Comparison of ENCODE assay signal across 2 cellular contexts in the genomic region with DNA sequence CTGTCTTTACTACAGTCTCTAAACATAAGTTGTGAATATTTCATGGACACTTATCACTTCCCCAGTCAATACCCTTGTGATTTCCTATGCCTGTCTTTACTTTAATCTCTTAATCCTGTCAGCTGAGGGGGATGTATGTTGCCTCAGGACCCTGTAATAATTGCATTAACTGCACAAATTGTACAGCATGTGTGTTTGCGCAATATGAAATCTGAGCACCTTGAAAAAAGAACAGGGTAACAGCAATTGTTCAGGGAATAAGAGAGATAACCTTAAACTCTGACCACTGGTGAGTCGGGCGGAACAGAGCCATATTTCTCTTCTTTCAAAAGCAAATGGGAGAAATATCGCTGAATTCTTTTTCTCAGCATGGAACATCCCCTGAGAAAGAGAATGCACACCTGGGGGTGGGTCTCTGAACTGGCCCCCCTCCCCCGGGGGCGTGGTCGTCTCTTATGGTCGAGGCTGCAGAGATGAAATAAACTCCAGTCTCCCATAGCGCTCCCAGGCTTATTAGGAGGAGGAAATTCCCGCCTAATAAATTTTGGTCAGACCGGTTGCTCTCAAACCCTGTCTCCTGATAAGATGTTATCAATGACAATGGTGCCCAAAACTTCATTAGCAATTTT. TPM values are rescaled to one million over a fixed set of nuclear protein-coding genes. Genes with fewer than 3 reads are reported as not detected.
"Had no signal": no experiment of that assay in that cellular context is flagged by ENCODE, and none has a peak within 500 bp of the region (broad histone marks: within the 10 kb centered on the region; RNA-seq: fewer than 3 reads in every experiment).

No MANE protein-coding gene starts in this region.

RNA-seq across cellular contexts. Expression of a gene that starts 19.4 kb away (rescaled TPM):
- total RNA-seq: SJSA1; T-helper 1 cell treated with Interleukin-12 subunit alpha and Interleukin-12 subunit beta and Interleukin-4 antibody, amounts not matched to agents 30 ng/mL and 1 ng/mL, for 36 hours had no signal
